ENCODE assay signal across 8 cellular contexts in the genomic region with DNA sequence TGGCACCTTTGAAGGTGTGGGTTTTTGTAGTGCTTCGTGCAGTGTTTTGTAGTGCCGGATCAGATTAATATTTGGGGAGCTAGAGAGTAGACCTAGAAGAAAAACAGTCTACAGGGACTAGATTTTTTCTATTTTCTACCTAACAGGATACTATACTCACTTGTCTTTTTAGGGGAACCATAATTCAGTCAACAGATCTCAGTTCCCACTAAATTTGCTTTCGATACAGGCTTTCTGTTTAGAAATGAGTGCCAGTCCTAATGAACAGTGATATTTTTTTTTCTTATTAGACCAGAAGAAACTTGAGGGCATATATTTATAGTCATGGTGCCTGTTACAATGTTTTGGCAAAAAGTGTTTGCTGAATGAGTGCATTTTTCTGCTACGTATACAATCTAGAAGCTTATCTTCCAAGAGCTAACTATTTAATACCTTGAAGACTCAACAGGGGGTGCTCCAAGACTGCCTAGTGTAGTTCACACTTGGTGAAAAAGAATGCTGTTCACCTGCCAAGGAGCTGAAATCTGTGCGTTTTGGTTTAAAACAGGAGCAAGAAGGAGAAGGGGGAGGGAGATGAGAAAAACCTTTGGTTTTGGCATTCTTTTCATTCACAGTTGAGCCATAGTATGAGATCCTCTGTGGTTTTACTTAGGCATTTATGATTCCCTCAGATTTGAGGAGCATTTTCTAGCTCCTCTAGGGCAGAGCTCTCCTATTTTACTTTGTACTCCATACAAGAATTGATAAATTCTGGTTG. TPM values are rescaled to one million over a fixed set of nuclear protein-coding genes. Genes with fewer than 3 reads are reported as not detected.
DNase-seq lines count a peak whose midpoint lies in the region; ATAC-seq and TF ChIP-seq lines count a peak whose summit lies in the region.

No MANE protein-coding gene starts in this region.

- H3K36me3 Mint-ChIP-seq in neural crest cell (ENCODE audit: low read depth) = no peaks in the 10 kb centered on the region

- H3K9ac ChIP-seq in SK-N-SH (no peak overlapping the region), fibroblast of lung (ENCODE audit: insufficient read depth, low read length) (no peak overlapping the region)

- no peaks in the 10 kb centered on the region for H3F3A ChIP-seq in SK-N-SH (replicated peaks; ENCODE audit: insufficient read depth)

- H3K27me3 Mint-ChIP-seq in neural crest cell (ENCODE audit: low read depth) = peaks cover 41% of the 10 kb centered on the region

- ATAC-seq in GM18520 (IDR thresholded peaks at IDR 0.05; ENCODE audit: unreplicated experiment) = no peak

- WGBS in SK-N-SH (ENCODE audit: low lambda C conversion rate) = 13% methylated on average over 5 of the region's 5 CpGs

- POLR2A ChIA-PET in SK-N-SH (lab: Yijun Ruan, JAX) = interaction anchor here (0.6 kb wide), 1 partner anchor 415 kb away, joined by 3 read pairs; no protein-coding TSS in a partner anchor

- H3K79me2 ChIP-seq in SK-N-SH (ENCODE audit: insufficient read depth) (no peaks in the 10 kb centered on the region), fibroblast of lung (ENCODE audit: control insufficient read depth, insufficient read depth, low read length) (no peaks in the 10 kb centered on the region)

- no peaks in the 10 kb centered on the region for H3K4me1 Mint-ChIP-seq in neural crest cell

- H3K4me2 ChIP-seq in SK-N-SH (peak overlapping the region; percentile 24; the same call in 1 of the 2 replicates), fibroblast of lung (ENCODE audit: extremely low read depth, insufficient read depth, low read length) (no peak overlapping the region)

- peak; percentile 41; the same call in 2 of the 3 replicates for TF ChIP-seq CTCF in GM12872 (IDR thresholded peaks at IDR 0.05; ENCODE audit: insufficient read depth, low read depth, low read length)
- TF ChIP-seq CTCF in SK-N-SH (IDR thresholded peaks at IDR 0.05) = peak; percentile 82
- peak; percentile 73 to 83 for TF ChIP-seq CTCF in fibroblast of lung (conservative IDR thresholded peaks at IDR 0.05 in 1 of 2, IDR thresholded peaks at IDR 0.05 in 1 of 2; ENCODE audit: low read depth in 1 of 2, low read length in 2 of 2)
- peak; percentile 77 for TF ChIP-seq CTCF in neural crest cell (conservative IDR thresholded peaks at IDR 0.05)

- H3K9me2 ChIP-seq in SK-N-SH = no peaks in the 10 kb centered on the region

- CTCF ChIA-PET in SK-N-SH (lab: Yijun Ruan, JAX) = interaction anchor here (0.6 to 3.8 kb wide), 60 partner anchors 9 to 1009 kb away, joined by 3 to 55 read pairs (median 4); a partner anchor contains a TSS

- H3K27ac ChIP-seq in SK-N-SH (ENCODE audit: low read depth in 2 of 2, low read length in 1 of 2) (no peak overlapping the region), fibroblast of lung (ENCODE audit: insufficient read depth, low read length) (no peak overlapping the region)

- H3K4me3 ChIP-seq in SK-N-SH (ENCODE audit: low read depth in 2 of 2, low read length in 1 of 2) (peak overlapping the region in 1 of 2 experiments; percentile 34; a peak in 1 of 4 replicates), fibroblast of lung (replicated peaks in 1 of 4; ENCODE audit: control extremely low read depth in 1 of 4, insufficient read depth in 1 of 4, low read depth in 3 of 4, low read length in 4 of 4) (no peak overlapping the region)

- TF ChIP-seq EP300 in SK-N-SH (IDR thresholded peaks at IDR 0.05; ENCODE audit: borderline replicate concordance in 1 of 2, low read depth in 1 of 2, low read length in 1 of 2) = no peak

- peak; percentile 84 for TF ChIP-seq RAD21 in SK-N-SH (IDR thresholded peaks at IDR 0.05; ENCODE audit: low read length)

- no peak overlapping the region for H3K27ac Mint-ChIP-seq in neural crest cell (ENCODE audit: unreplicated experiment)

- H3K4me3 Mint-ChIP-seq in neural crest cell = no peak overlapping the region

- DNase-seq in AG20443 (ENCODE audit: low spot score) = peak; percentile 61
- DNase-seq in LHCN-M2 (ENCODE audit: low read depth) = peak; percentile 49
- peak; percentile 40 for DNase-seq in SK-N-SH
- peak; percentile 75 to 88 for DNase-seq in fibroblast of lung (ENCODE audit: low read depth in 2 of 2)
- peak; percentile 16 for DNase-seq in neural crest cell (ENCODE audit: low read depth, low spot score)
- no peak for DNase-seq in NK-92 (lab: John Stamatoyannopoulos, UW; ENCODE audit: unreplicated experiment)

- H3K36me3 ChIP-seq in SK-N-SH (replicated peaks in 1 of 2; ENCODE audit: control insufficient read depth in 1 of 2, insufficient read depth in 2 of 2, low read length in 1 of 2) (no peaks in the 10 kb centered on the region), fibroblast of lung (ENCODE audit: control insufficient read depth, insufficient read depth, low read length) (no peaks in the 10 kb centered on the region)

- H4K20me1 ChIP-seq in SK-N-SH (ENCODE audit: insufficient read depth) (no peaks in the 10 kb centered on the region), fibroblast of lung (ENCODE audit: control insufficient read depth, extremely low read depth, insufficient read depth, low read length) (no peaks in the 10 kb centered on the region)

- H2AFZ ChIP-seq in SK-N-SH (ENCODE audit: low read depth) (peak overlapping the region; percentile 25; the same call in 1 of the 2 replicates), fibroblast of lung (ENCODE audit: low read length) (no peak overlapping the region)

- H3K9me3 ChIP-seq in SK-N-SH = no peaks in the 10 kb centered on the region
- no peaks in the 10 kb centered on the region for H3K9me3 ChIP-seq in fibroblast of lung (ENCODE audit: control insufficient read depth, insufficient read depth, low read depth, low read length)

- H3K4me1 ChIP-seq in SK-N-SH (ENCODE audit: control insufficient read depth in 1 of 2, insufficient read depth in 2 of 2, low read depth in 1 of 2, low read length in 1 of 2) (no peaks in the 10 kb centered on the region), fibroblast of lung (ENCODE audit: control insufficient read depth, extremely low read depth, insufficient read depth, low read length) (no peaks in the 10 kb centered on the region)

- peaks cover 6% of the 10 kb centered on the region for H3K9me3 Mint-ChIP-seq in neural crest cell

- no peaks in the 10 kb centered on the region; the same call in 1 of the 2 replicates for H3K27me3 ChIP-seq in SK-N-SH (ENCODE audit: insufficient read depth)
- H3K27me3 ChIP-seq in fibroblast of lung (ENCODE audit: control insufficient read depth, insufficient read depth, low read length) = peaks cover 5% of the 10 kb centered on the region

TF ChIP-seq in SK-N-SH, 30 proteins besides CTCF, POLR2A, EP300 and RAD21:
- TF ChIP-seq POLR2AphosphoS5 (IDR thresholded peaks at IDR 0.05; ENCODE audit: low read depth, low read length) (no peak), SMC3 (IDR thresholded peaks at IDR 0.05; ENCODE audit: low read depth, low read length) (peak; percentile 62)
- TF ChIP-seq, protein P1, sequence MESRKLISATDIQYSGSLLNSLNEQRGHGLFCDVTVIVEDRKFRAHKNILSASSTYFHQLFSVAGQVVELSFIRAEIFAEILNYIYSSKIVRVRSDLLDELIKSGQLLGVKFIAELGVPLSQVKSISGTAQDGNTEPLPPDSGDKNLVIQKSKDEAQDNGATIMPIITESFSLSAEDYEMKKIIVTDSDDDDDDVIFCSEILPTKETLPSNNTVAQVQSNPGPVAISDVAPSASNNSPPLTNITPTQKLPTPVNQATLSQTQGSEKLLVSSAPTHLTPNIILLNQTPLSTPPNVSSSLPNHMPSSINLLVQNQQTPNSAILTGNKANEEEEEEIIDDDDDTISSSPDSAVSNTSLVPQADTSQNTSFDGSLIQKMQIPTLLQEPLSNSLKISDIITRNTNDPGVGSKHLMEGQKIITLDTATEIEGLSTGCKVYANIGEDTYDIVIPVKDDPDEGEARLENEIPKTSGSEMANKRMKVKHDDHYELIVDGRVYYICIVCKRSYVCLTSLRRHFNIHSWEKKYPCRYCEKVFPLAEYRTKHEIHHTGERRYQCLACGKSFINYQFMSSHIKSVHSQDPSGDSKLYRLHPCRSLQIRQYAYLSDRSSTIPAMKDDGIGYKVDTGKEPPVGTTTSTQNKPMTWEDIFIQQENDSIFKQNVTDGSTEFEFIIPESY (IDR thresholded peaks at IDR 0.05; ENCODE audit: borderline replicate concordance, low read depth) = no peak

RNA-seq across cellular contexts. Expression of a gene that starts 44.9 kb away (rescaled TPM):
- total RNA-seq in LHCN-M2 (2014; rRNA removed) = not detected in 2 replicates
- polyA plus RNA-seq in LHCN-M2 (2012) = 0.09 TPM
- polyA plus RNA-seq in SK-N-SH (2012; rRNA removed) = 0.12 and 0.19 TPM in 2 replicates
- polyA plus RNA-seq in SK-N-SH (2012; cell fraction: cytosol; rRNA removed) = 0.13 TPM in 2 replicates
- polyA plus RNA-seq in SK-N-SH (2012; cell fraction: nucleus; rRNA removed) = 0.52 and 0.53 TPM in 2 replicates
- 0.50 and 0.51 TPM in 2 replicates for total RNA-seq in fibroblast of lung
- polyA plus RNA-seq in fibroblast of lung = 0.50 and 1.4 TPM in 2 replicates
- polyA plus RNA-seq in fibroblast of lung (2012) = 0.30 and 0.57 TPM in 2 replicates
- 0.93 and 2.0 TPM in 2 replicates for polyA minus RNA-seq in fibroblast of lung (ENCODE audit: low replicate concordance)
- not detected in 2 replicates for total RNA-seq in neural crest cell
